In the genomic region with DNA sequence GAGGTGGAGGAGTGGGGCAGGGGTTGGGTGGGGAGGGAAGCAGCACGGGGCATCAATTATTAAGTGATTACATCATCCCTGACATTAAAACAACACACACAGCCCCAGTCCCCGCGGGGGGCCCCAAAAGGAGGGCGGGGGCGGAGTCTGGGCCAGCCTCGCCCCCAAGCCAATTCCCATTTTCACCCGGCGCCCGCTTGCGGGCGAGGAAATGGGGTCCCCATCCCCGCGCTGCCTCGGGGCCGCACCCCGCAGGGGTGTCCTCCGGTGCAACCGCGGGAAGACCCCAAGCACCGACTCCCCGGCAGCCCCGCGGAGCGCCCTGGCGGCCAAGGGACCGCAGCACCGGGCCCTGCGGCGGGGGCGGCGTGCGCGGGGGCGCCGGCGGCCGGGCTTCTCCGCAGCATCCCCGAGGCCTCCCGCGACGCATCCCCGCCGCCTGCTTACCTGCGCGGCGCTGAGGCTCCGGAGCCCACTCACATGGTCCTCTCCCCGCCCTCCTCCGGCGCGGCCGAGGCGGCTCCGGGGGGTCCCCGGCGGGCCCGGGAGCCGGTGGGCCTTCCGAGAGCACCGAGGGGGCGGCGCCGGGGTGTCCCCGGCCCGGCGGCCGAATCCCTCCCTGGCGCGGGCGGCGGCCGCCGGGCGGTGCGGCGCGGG, we compare ENCODE assay signal across 8 cellular contexts. TPM values are rescaled to one million over a fixed set of nuclear protein-coding genes. Genes with fewer than 3 reads are reported as not detected.
DNase-seq lines count a peak whose midpoint lies in the region; ATAC-seq and TF ChIP-seq lines count a peak whose summit lies in the region.

No MANE protein-coding gene starts in this region.

- H3K36me3 ChIP-seq in RWPE2 (ENCODE audit: low read depth), result no peaks in the 10 kb centered on the region
- H3K36me3 ChIP-seq in left ventricle myocardium inferior, result no peaks in the 10 kb centered on the region

- H3K9me3 ChIP-seq in RWPE2 (ENCODE audit: severe bottlenecking), result no peaks in the 10 kb centered on the region
- H3K9me3 ChIP-seq in left ventricle myocardium inferior (replicated peaks), result no peaks in the 10 kb centered on the region

- H3K27me3 ChIP-seq in RWPE2 (ENCODE audit: insufficient read depth, poor library complexity, severe bottlenecking) (no peaks in the 10 kb centered on the region), left ventricle myocardium inferior (ENCODE audit: low read depth) (no peaks in the 10 kb centered on the region)

- peak overlapping the region; percentile 90 for H3K4me3 ChIP-seq in RWPE2 (ENCODE audit: severe bottlenecking)
- H3K4me3 ChIP-seq in left ventricle myocardium inferior, result peak overlapping the region; percentile 87
- peak overlapping the region; percentile 85 for H3K4me3 ChIP-seq in retinal pigment epithelial cell (ENCODE audit: low read length)

- ATAC-seq in HG03066 (IDR thresholded peaks at IDR 0.05; ENCODE audit: low read depth, unreplicated experiment) (peak; percentile 24), RWPE2 (ENCODE audit: low read depth) (no peak)
- peak in 1 of 2 donors; percentile 4 for ATAC-seq in activated naive CD4-positive, alpha-beta T cell treated with anti-CD3 and anti-CD28 coated beads, Interleukin-2, amount 50 U/mL, for 72 hours

- H3K27ac ChIP-seq in RWPE2 (ENCODE audit: poor library complexity, severe bottlenecking) (no peak overlapping the region), left ventricle myocardium inferior (replicated peaks) (peak overlapping the region; percentile 91)

- intact Hi-C loops in left ventricle myocardium inferior (cut with micrococcal nuclease), result loop anchor here (10.0 kb wide), 1 partner anchor 158 kb away; no protein-coding TSS in a partner anchor

- peaks cover 7% of the 10 kb centered on the region for H3K4me1 ChIP-seq in RWPE2 (ENCODE audit: insufficient read depth, poor library complexity, severe bottlenecking)
- peaks cover 60% of the 10 kb centered on the region for H3K4me1 ChIP-seq in left ventricle myocardium inferior

- peak overlapping the region; percentile 93 to 94 for H3K27ac Mint-ChIP-seq in activated naive CD4-positive, alpha-beta T cell treated with anti-CD3 and anti-CD28 coated beads, Interleukin-2, amount 50 U/mL, for 72 hours

- TF ChIP-seq CTCF in RWPE2 (IDR thresholded peaks at IDR 0.05; ENCODE audit: poor library complexity, severe bottlenecking), result no peak
- TF ChIP-seq CTCF in left ventricle myocardium inferior (IDR thresholded peaks at IDR 0.05; ENCODE audit: borderline replicate concordance), result no peak
- TF ChIP-seq CTCF in retinal pigment epithelial cell (conservative IDR thresholded peaks at IDR 0.05; ENCODE audit: low read depth, low read length), result peak; percentile 12

- DNase-seq in DMS79 treated with DMSO at 0.1 percent for 48 hours (lab: John Stamatoyannopoulos, UW) (peak; percentile 52), DMS79 (lab: John Stamatoyannopoulos, UW) (no peak), RWPE2 (ENCODE audit: low spot score) (no peak), left ventricle myocardium inferior (peak; percentile 37), retinal pigment epithelial cell (ENCODE audit: low read depth) (no peak), SHP77 treated with DMSO at 0.1 percent for 48 hours (lab: John Stamatoyannopoulos, UW) (no peak)
- peak; percentile 46 to 63 for DNase-seq in activated naive CD4-positive, alpha-beta T cell treated with anti-CD3 and anti-CD28 coated beads, Interleukin-2, amount 50 U/mL, for 72 hours (ENCODE audit: low spot score in 2 of 2)

- no peaks in the 10 kb centered on the region for H3K9me3 Mint-ChIP-seq in activated naive CD4-positive, alpha-beta T cell treated with anti-CD3 and anti-CD28 coated beads, Interleukin-2, amount 50 U/mL, for 72 hours

- peaks cover 33 to 35% of the 10 kb centered on the region in 2 donors for H3K36me3 Mint-ChIP-seq in activated naive CD4-positive, alpha-beta T cell treated with anti-CD3 and anti-CD28 coated beads, Interleukin-2, amount 50 U/mL, for 72 hours

RNA-seq across cellular contexts. Expression of a gene that starts 0.6 kb away (rescaled TPM):
- 100 to 1,000 TPM; 287 to 304 TPM for total RNA-seq in activated naive CD4-positive, alpha-beta T cell treated with anti-CD3 and anti-CD28 coated beads, Interleukin-2, amount 50 U/mL, for 72 hours
- 46.3 TPM for total RNA-seq in left ventricle myocardium inferior

Comparison
In these comparisons a context has a peak if more than half of its experiments do, and no peak if none do; other contexts are left out.
1. DNase-seq: peak in DMS79 treated with DMSO at 0.1 percent for 48 hours (single experiment), activated naive CD4-positive, alpha-beta T cell treated with anti-CD3 and anti-CD28 coated beads, Interleukin-2, amount 50 U/mL, for 72 hours (2 of 2) and left ventricle myocardium inferior (single experiment); none in DMS79 (single experiment), RWPE2 (single experiment), retinal pigment epithelial cell (single experiment) and SHP77 treated with DMSO at 0.1 percent for 48 hours (single experiment).
2. Peak in every context shown above with its lines, with median percentiles within 50 percentile points of each other: H3K4me3 ChIP-seq.